Comparison of ENCODE assay signal across 17 cellular contexts in the genomic region with DNA sequence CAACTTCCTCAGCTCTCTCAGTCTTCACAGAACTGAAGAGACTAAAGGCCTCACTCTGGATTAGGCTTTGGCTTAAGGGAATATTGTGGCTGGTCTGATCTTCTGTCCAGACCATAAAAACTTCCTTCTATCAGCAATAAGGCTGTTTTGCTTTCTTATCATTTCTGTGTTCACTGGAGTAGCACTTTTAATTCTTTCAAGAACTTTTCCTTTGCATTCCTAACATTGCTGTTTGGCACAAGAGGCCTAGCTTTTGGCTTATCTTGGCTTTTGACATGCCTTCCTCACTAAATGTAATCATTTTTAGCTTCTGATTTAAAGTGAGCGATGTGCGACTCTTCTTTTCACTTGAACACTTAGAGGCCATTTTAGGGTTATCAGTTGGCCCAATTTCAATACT.
"Had no signal": no experiment of that assay in that cellular context is flagged by ENCODE, and none has a peak within 500 bp of the region (broad histone marks: within the 10 kb centered on the region; RNA-seq: fewer than 3 reads in every experiment).

No MANE protein-coding gene starts in this region.

- H3K27me3 ChIP-seq: adrenal gland, right atrium auricular region, tibial nerve, uterus had no signal

- H3K4me1 ChIP-seq: adrenal gland, prostate gland, tibial nerve, uterus had no signal

- H3K4me3 ChIP-seq: adrenal gland, prostate gland, right atrium auricular region, tibial nerve, uterus had no signal

- H3K27ac ChIP-seq: adrenal gland, prostate gland, right atrium auricular region, tibial nerve, uterus had no signal

- H3K36me3 ChIP-seq: adrenal gland, prostate gland, right atrium auricular region, tibial nerve, uterus had no signal

- ATAC-seq: activated CD8-positive, alpha-beta T cell treated with anti-CD3 and anti-CD28 coated beads, Interleukin-2, amount 10 ng/mL, durations not matched to agents 7 days and 5 days; esophagus mucosa had no signal

- H3K9me3 ChIP-seq: adrenal gland, prostate gland, right atrium auricular region, tibial nerve, uterus had no signal

- DNase-seq: activated CD4-positive, alpha-beta T cell treated with anti-CD3 and anti-CD28 coated beads, Interleukin-2, amount 10 ng/mL, durations not matched to agents 24 days and 14 days; activated CD4-positive, CD25-positive, alpha-beta regulatory T cell; activated CD8-positive, alpha-beta memory T cell treated with anti-CD3 and anti-CD28 coated beads, Interleukin-2, amount 50 U/mL, for 4 hours; activated CD8-positive, alpha-beta T cell treated with anti-CD3 and anti-CD28 coated beads, Interleukin-2, amount 10 ng/mL, durations not matched to agents 7 days and 5 days; activated effector memory CD4-positive, alpha-beta T cell treated with anti-CD3 and anti-CD28 coated beads, Interleukin-2, amount 50 U/mL, for 16 hours; activated T-cell treated with anti-CD3 and anti-CD28 coated beads, Interleukin-2, amount 50 U/mL, for 48 hours; adrenal gland; cortex of kidney; foreskin fibroblast; stimulated activated CD4-positive, alpha-beta T cell treated with anti-CD3 and anti-CD28 coated beads, Interleukin-2, amount 100 ng/mL, for 24 hours; stimulated activated naive CD4-positive, alpha-beta T cell treated with Interleukin-2 at 50 U/mL for 16 hours; T1000; uterus had no signal
